1 cellular context compared by ENCODE assay signal in the genomic region with DNA sequence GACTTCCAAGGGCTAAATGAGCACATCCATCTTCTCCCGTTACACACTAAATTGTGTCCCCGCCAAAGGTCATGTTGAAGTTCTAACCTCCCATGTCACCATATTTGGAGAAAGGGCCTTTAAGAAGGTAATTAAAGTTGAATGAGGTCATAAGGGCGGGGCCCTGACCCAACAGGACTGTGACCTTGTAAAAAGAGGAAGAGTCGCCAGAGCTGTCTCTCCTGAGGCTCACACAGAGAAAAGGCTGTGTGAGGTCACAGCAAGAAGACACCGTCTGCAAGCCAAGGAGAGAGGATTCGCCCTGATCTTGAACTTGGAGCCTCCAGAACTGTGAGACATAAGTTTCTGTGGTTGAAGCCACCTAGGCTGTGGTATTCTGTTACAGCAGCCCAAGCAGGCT.
TF ChIP-seq lines count a peak whose summit lies in the region.

No MANE protein-coding gene starts in this region.

TF ChIP-seq in H1, 55 proteins besides CTCF, POLR2A, EP300 and RAD21:
- no peak for TF ChIP-seq CHD1 (IDR thresholded peaks at IDR 0.05; ENCODE audit: low read depth, low read length)
- TF ChIP-seq, protein P1, sequence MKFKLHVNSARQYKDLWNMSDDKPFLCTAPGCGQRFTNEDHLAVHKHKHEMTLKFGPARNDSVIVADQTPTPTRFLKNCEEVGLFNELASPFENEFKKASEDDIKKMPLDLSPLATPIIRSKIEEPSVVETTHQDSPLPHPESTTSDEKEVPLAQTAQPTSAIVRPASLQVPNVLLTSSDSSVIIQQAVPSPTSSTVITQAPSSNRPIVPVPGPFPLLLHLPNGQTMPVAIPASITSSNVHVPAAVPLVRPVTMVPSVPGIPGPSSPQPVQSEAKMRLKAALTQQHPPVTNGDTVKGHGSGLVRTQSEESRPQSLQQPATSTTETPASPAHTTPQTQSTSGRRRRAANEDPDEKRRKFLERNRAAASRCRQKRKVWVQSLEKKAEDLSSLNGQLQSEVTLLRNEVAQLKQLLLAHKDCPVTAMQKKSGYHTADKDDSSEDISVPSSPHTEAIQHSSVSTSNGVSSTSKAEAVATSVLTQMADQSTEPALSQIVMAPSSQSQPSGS (IDR thresholded peaks at IDR 0.05; ENCODE audit: low read length), result no peak
- no peak for TF ChIP-seq RBBP5 (IDR thresholded peaks at IDR 0.05; ENCODE audit: borderline replicate concordance, low read depth, low read length)
- no peak for TF ChIP-seq RFX5 (IDR thresholded peaks at IDR 0.05; ENCODE audit: borderline replicate concordance, low read depth, low read length)
